Comparison of ENCODE assay signal across 1 cellular context in the genomic region with DNA sequence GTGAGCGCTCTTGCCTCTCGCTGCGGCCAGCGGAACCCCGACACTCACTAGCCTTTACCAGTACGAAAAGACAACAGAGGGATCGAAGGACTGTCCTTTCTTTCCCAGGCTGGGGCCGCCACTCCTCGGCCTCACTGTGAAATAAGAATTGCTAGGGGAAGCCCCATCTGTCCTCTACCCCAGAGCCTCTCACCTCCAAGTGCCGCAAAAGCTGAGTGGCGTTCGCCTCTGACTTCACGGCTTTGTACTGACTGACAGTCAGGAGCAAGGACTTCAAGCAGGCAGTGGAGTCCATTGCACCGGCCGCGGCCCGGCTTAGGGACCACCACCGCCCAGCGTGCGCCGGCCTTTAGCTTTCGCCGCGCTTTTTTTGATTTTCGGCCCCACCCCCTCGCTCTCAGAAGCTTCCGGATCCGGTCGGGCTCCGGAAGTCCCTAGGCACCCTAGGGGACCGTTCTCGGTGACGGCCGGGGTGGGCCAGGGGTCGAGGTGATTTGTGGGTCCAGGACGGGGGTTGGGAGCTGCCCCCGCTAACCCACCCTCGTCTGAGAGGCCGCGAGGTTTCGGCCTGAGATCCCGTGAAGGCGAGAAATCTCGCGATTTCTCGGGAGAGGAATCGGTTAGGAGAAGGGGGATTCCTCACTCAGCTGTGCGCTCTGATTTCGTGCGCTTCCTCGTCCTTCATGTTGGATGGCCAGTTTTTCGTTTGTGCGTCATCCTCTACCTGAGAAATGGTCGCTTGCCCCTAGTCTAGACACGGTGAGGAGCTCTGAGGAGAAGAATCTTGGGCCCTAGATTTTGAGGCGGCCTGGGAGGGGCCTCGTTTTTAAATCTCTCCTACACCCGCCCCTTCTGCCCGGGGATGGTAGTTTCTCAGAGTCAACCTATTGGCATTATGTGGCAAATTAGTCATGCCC.
A peak's percentile ranks its signal among the peaks of the same experiment; 100 is the strongest.
TF ChIP-seq lines count a peak whose summit lies in the region.

A gene (minus strand): TSS at position 358 of the 917 bp plus-strand sequence. CDS start 63 bp downstream, at position 295.
A gene with protein sequence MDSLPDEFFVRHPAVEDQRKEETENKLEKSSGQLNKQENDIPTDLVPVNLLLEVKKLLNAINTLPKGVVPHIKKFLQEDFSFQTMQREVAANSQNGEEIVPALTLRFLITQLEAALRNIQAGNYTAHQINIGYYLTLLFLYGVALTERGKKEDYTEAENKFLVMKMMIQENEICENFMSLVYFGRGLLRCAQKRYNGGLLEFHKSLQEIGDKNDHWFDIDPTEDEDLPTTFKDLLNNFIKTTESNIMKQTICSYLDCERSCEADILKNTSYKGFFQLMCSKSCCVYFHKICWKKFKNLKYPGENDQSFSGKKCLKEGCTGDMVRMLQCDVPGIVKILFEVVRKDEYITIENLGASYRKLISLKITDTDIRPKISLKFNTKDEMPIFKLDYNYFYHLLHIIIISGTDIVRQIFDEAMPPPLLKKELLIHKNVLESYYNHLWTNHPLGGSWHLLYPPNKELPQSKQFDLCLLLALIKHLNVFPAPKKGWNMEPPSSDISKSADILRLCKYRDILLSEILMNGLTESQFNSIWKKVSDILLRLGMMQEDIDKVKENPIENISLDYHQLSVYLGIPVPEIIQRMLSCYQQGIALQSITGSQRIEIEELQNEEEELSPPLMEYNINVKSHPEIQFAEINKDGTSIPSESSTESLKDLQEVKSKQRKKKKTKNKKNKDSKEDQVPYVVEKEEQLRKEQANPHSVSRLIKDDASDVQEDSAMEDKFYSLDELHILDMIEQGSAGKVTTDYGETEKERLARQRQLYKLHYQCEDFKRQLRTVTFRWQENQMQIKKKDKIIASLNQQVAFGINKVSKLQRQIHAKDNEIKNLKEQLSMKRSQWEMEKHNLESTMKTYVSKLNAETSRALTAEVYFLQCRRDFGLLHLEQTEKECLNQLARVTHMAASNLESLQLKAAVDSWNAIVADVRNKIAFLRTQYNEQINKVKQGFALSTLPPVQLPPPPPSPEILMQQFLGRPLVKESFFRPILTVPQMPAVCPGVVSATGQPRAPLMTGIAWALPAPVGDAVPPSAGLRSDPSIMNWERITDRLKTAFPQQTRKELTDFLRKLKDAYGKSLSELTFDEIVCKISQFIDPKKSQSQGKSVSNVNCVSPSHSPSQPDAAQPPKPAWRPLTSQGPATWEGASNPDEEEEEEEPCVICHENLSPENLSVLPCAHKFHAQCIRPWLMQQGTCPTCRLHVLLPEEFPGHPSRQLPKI (plus strand): TSS at position 642 of the 917 bp plus-strand sequence. CDS start 15,685 bp downstream, outside the sequence.

TF ChIP-seq in HepG2, 621 proteins besides CTCF, POLR2A, EP300 and RAD21 (continues in another document):
- TF ChIP-seq, protein P1, sequence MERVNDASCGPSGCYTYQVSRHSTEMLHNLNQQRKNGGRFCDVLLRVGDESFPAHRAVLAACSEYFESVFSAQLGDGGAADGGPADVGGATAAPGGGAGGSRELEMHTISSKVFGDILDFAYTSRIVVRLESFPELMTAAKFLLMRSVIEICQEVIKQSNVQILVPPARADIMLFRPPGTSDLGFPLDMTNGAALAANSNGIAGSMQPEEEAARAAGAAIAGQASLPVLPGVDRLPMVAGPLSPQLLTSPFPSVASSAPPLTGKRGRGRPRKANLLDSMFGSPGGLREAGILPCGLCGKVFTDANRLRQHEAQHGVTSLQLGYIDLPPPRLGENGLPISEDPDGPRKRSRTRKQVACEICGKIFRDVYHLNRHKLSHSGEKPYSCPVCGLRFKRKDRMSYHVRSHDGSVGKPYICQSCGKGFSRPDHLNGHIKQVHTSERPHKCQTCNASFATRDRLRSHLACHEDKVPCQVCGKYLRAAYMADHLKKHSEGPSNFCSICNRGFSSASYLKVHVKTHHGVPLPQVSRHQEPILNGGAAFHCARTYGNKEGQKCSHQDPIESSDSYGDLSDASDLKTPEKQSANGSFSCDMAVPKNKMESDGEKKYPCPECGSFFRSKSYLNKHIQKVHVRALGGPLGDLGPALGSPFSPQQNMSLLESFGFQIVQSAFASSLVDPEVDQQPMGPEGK (CRISPR knock-in tag; IDR thresholded peaks at IDR 0.05), result peak; percentile 96
- TF ChIP-seq NFYC (CRISPR knock-in tag; IDR thresholded peaks at IDR 0.05) (no peak; the same call in 1 of the 2 replicates), CREB1 (IDR thresholded peaks at IDR 0.05) (0 out of 2 replicates have a peak, but pooled peaks have one; percentile 26), CREB1 (CRISPR knock-in tag; IDR thresholded peaks at IDR 0.05) (peak; percentile 72), ZNF33B (CRISPR knock-in tag; IDR thresholded peaks at IDR 0.05) (no peak), ZFP82 (CRISPR knock-in tag; IDR thresholded peaks at IDR 0.05; ENCODE audit: borderline replicate concordance) (0 out of 2 replicates have a peak, but pooled peaks have one; percentile 56), ZEB1 (IDR thresholded peaks at IDR 0.05; ENCODE audit: insufficient replicate concordance, low read depth) (peak; percentile 55), DMAP1 (CRISPR knock-in tag; IDR thresholded peaks at IDR 0.05) (peak; percentile 68; the same call in 1 of the 2 replicates), ZNF546 (CRISPR knock-in tag; conservative IDR thresholded peaks at IDR 0.05) (no peak), SP140L (CRISPR knock-in tag; IDR thresholded peaks at IDR 0.05; ENCODE audit: borderline replicate concordance) (0 out of 2 replicates have a peak, but pooled peaks have one; percentile 36), HNF4A (CRISPR knock-in tag; IDR thresholded peaks at IDR 0.05) (peak; percentile 55), HHEX (CRISPR knock-in tag; IDR thresholded peaks at IDR 0.05) (no peak), PHF20 (CRISPR knock-in tag; IDR thresholded peaks at IDR 0.05) (peak; percentile 85), ZNF883 (CRISPR knock-in tag; IDR thresholded peaks at IDR 0.05; ENCODE audit: not compliant biosample characterization) (peak; percentile 34), BRCA1 (CRISPR knock-in tag; IDR thresholded peaks at IDR 0.05) (no peak), FOXA1 (IDR thresholded peaks at IDR 0.05) (no peak), FOXA1 (CRISPR knock-in tag; IDR thresholded peaks at IDR 0.05) (no peak), IRX3 (CRISPR knock-in tag; IDR thresholded peaks at IDR 0.05; ENCODE audit: borderline replicate concordance, low read depth) (no peak; the same call in 1 of the 2 replicates), SNAI1 (CRISPR knock-in tag; IDR thresholded peaks at IDR 0.05; ENCODE audit: borderline replicate concordance) (no peak), IRF2 (CRISPR knock-in tag; IDR thresholded peaks at IDR 0.05) (no peak; the same call in 1 of the 2 replicates), MTF2 (CRISPR knock-in tag; IDR thresholded peaks at IDR 0.05; ENCODE audit: borderline replicate concordance) (no peak), HIVEP1 (CRISPR knock-in tag; IDR thresholded peaks at IDR 0.05) (peak; percentile 57; the same call in 1 of the 2 replicates), ZNF761 (CRISPR knock-in tag; conservative IDR thresholded peaks at IDR 0.05) (peak; percentile 66; the same call in 1 of the 2 replicates), EHMT2 (IDR thresholded peaks at IDR 0.05; ENCODE audit: borderline replicate concordance, low read depth, low read length) (no peak), CC2D1A (CRISPR knock-in tag; IDR thresholded peaks at IDR 0.05) (no peak), ZNF558 (CRISPR knock-in tag; IDR thresholded peaks at IDR 0.05; ENCODE audit: borderline replicate concordance) (no peak), MED8 (CRISPR knock-in tag; IDR thresholded peaks at IDR 0.05; ENCODE audit: insufficient replicate concordance) (no peak), HMGA1 (CRISPR knock-in tag; conservative IDR thresholded peaks at IDR 0.05) (no peak), GABPA (IDR thresholded peaks at IDR 0.05; ENCODE audit: low read depth, low read length) (peak; percentile 87), GABPA (CRISPR knock-in tag; IDR thresholded peaks at IDR 0.05; ENCODE audit: low read depth) (peak; percentile 99), ZNF816 (CRISPR knock-in tag; IDR thresholded peaks at IDR 0.05; ENCODE audit: borderline replicate concordance) (peak; percentile 69; the same call in 1 of the 2 replicates), HDAC2 (CRISPR knock-in tag; IDR thresholded peaks at IDR 0.05) (peak; percentile 85), KLF15 (CRISPR knock-in tag; IDR thresholded peaks at IDR 0.05; ENCODE audit: borderline replicate concordance) (no peak), ZNF678 (CRISPR knock-in tag; IDR thresholded peaks at IDR 0.05) (0 out of 2 replicates have a peak, but pooled peaks have one; percentile 49), POLR2G (IDR thresholded peaks at IDR 0.05; ENCODE audit: low read depth, low read length) (peak; percentile 96)
- TF ChIP-seq, protein P2, sequence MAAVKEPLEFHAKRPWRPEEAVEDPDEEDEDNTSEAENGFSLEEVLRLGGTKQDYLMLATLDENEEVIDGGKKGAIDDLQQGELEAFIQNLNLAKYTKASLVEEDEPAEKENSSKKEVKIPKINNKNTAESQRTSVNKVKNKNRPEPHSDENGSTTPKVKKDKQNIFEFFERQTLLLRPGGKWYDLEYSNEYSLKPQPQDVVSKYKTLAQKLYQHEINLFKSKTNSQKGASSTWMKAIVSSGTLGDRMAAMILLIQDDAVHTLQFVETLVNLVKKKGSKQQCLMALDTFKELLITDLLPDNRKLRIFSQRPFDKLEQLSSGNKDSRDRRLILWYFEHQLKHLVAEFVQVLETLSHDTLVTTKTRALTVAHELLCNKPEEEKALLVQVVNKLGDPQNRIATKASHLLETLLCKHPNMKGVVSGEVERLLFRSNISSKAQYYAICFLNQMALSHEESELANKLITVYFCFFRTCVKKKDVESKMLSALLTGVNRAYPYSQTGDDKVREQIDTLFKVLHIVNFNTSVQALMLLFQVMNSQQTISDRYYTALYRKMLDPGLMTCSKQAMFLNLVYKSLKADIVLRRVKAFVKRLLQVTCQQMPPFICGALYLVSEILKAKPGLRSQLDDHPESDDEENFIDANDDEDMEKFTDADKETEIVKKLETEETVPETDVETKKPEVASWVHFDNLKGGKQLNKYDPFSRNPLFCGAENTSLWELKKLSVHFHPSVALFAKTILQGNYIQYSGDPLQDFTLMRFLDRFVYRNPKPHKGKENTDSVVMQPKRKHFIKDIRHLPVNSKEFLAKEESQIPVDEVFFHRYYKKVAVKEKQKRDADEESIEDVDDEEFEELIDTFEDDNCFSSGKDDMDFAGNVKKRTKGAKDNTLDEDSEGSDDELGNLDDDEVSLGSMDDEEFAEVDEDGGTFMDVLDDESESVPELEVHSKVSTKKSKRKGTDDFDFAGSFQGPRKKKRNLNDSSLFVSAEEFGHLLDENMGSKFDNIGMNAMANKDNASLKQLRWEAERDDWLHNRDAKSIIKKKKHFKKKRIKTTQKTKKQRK (IDR thresholded peaks at IDR 0.05; ENCODE audit: low read length), result no peak
- TF ChIP-seq, protein P3, sequence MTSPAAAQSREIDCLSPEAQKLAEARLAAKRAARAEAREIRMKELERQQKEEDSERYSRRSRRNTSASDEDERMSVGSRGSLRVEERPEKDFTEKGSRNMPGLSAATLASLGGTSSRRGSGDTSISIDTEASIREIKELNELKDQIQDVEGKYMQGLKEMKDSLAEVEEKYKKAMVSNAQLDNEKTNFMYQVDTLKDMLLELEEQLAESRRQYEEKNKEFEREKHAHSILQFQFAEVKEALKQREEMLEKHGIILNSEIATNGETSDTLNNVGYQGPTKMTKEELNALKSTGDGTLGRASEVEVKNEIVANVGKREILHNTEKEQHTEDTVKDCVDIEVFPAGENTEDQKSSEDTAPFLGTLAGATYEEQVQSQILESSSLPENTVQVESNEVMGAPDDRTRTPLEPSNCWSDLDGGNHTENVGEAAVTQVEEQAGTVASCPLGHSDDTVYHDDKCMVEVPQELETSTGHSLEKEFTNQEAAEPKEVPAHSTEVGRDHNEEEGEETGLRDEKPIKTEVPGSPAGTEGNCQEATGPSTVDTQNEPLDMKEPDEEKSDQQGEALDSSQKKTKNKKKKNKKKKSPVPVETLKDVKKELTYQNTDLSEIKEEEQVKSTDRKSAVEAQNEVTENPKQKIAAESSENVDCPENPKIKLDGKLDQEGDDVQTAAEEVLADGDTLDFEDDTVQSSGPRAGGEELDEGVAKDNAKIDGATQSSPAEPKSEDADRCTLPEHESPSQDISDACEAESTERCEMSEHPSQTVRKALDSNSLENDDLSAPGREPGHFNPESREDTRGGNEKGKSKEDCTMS (CRISPR knock-in tag; conservative IDR thresholded peaks at IDR 0.05), result no peak
- TF ChIP-seq, protein P4, sequence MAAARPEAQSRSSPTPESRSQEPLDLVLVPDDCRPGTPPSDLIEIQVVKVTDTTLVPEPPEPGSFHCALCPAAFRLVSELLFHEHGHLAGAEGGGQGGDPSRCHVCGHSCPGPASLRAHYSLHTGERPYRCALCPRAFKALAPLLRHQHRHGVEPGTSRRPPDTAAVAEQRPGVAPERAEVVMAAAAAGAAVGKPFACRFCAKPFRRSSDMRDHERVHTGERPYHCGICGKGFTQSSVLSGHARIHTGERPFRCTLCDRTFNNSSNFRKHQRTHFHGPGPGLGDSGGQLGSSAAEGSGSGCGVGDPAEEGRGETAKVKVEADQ (CRISPR knock-in tag; IDR thresholded peaks at IDR 0.05; ENCODE audit: borderline replicate concordance), result no peak; the same call in 1 of the 2 replicates
- TF ChIP-seq, protein P5, sequence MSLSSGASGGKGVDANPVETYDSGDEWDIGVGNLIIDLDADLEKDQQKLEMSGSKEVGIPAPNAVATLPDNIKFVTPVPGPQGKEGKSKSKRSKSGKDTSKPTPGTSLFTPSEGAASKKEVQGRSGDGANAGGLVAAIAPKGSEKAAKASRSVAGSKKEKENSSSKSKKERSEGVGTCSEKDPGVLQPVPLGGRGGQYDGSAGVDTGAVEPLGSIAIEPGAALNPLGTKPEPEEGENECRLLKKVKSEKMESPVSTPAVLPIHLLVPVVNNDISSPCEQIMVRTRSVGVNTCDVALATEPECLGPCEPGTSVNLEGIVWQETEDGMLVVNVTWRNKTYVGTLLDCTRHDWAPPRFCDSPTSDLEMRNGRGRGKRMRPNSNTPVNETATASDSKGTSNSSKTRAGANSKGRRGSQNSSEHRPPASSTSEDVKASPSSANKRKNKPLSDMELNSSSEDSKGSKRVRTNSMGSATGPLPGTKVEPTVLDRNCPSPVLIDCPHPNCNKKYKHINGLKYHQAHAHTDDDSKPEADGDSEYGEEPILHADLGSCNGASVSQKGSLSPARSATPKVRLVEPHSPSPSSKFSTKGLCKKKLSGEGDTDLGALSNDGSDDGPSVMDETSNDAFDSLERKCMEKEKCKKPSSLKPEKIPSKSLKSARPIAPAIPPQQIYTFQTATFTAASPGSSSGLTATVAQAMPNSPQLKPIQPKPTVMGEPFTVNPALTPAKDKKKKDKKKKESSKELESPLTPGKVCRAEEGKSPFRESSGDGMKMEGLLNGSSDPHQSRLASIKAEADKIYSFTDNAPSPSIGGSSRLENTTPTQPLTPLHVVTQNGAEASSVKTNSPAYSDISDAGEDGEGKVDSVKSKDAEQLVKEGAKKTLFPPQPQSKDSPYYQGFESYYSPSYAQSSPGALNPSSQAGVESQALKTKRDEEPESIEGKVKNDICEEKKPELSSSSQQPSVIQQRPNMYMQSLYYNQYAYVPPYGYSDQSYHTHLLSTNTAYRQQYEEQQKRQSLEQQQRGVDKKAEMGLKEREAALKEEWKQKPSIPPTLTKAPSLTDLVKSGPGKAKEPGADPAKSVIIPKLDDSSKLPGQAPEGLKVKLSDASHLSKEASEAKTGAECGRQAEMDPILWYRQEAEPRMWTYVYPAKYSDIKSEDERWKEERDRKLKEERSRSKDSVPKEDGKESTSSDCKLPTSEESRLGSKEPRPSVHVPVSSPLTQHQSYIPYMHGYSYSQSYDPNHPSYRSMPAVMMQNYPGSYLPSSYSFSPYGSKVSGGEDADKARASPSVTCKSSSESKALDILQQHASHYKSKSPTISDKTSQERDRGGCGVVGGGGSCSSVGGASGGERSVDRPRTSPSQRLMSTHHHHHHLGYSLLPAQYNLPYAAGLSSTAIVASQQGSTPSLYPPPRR (CRISPR knock-in tag; IDR thresholded peaks at IDR 0.05; ENCODE audit: borderline replicate concordance), result peak; percentile 67; the same call in 1 of the 2 replicates
- TF ChIP-seq, protein P6, sequence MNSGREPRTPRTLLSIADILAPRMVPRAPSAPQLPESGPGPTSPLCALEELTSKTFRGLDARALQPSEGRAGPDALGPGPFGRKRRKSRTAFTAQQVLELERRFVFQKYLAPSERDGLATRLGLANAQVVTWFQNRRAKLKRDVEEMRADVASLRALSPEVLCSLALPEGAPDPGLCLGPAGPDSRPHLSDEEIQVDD (CRISPR knock-in tag; IDR thresholded peaks at IDR 0.05; ENCODE audit: borderline replicate concordance), result no peak
